Comparison of ENCODE assay signal across 2 cellular contexts in genomic region chr4:127957105-127957504, GRCh38.
TF ChIP-seq lines count a peak whose summit lies in the region.

No MANE protein-coding gene starts in this region.

TF ChIP-seq in liver, 16 proteins besides CTCF, POLR2A, EP300 and RAD21:
- TF ChIP-seq RXRA (IDR thresholded peaks at IDR 0.05) (peak; percentile 41 to 74), SP1 (IDR thresholded peaks at IDR 0.05) (no peak), MAX (IDR thresholded peaks at IDR 0.05) (no peak)
- TF ChIP-seq, protein P1, sequence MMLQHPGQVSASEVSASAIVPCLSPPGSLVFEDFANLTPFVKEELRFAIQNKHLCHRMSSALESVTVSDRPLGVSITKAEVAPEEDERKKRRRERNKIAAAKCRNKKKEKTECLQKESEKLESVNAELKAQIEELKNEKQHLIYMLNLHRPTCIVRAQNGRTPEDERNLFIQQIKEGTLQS (IDR thresholded peaks at IDR 0.05) = no peak

TF ChIP-seq in HepG2, 621 proteins besides CTCF, POLR2A, EP300 and RAD21:
- TF ChIP-seq ZNF496 (CRISPR knock-in tag; IDR thresholded peaks at IDR 0.05; ENCODE audit: insufficient replicate concordance) (no peak), NFATC3 (CRISPR knock-in tag; IDR thresholded peaks at IDR 0.05) (no peak), ZNF205 (CRISPR knock-in tag; IDR thresholded peaks at IDR 0.05) (no peak), ZNF687 (CRISPR knock-in tag; IDR thresholded peaks at IDR 0.05) (no peak), ZNF512B (CRISPR knock-in tag; IDR thresholded peaks at IDR 0.05; ENCODE audit: borderline replicate concordance) (no peak), GATA4 (IDR thresholded peaks at IDR 0.05; ENCODE audit: borderline replicate concordance, low read depth) (no peak), LCORL (IDR thresholded peaks at IDR 0.05) (no peak), LCORL (CRISPR knock-in tag; IDR thresholded peaks at IDR 0.05) (no peak), ZNF24 (IDR thresholded peaks at IDR 0.05) (no peak), ZNF136 (CRISPR knock-in tag; IDR thresholded peaks at IDR 0.05; ENCODE audit: low read depth) (no peak), RAD51 (IDR thresholded peaks at IDR 0.05; ENCODE audit: borderline replicate concordance) (no peak), ZNF772 (CRISPR knock-in tag; IDR thresholded peaks at IDR 0.05) (no peak), ZBTB21 (CRISPR knock-in tag; IDR thresholded peaks at IDR 0.05) (no peak), CBX1 (IDR thresholded peaks at IDR 0.05; ENCODE audit: low read depth) (no peak), DBP (CRISPR knock-in tag; IDR thresholded peaks at IDR 0.05; ENCODE audit: not compliant biosample characterization) (no peak), PREB (CRISPR knock-in tag; IDR thresholded peaks at IDR 0.05) (no peak), KDM6A (CRISPR knock-in tag; IDR thresholded peaks at IDR 0.05; ENCODE audit: low read depth) (no peak)
- TF ChIP-seq, protein P2, sequence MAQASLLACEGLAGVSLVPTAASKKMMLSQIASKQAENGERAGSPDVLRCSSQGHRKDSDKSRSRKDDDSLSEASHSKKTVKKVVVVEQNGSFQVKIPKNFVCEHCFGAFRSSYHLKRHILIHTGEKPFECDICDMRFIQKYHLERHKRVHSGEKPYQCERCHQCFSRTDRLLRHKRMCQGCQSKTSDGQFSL (CRISPR knock-in tag; IDR thresholded peaks at IDR 0.05) = no peak
